8 cellular contexts compared by ENCODE assay signal in genomic region chr7:22885824-22886255, GRCh38.
DNase-seq lines count a peak whose midpoint lies in the region; ATAC-seq lines count a peak whose summit lies in the region.

No MANE protein-coding gene starts in this region.

- peak; percentile 97 for DNase-seq in NCI-H69 (lab: John Stamatoyannopoulos, UW)
- DNase-seq in activated T-cell treated with anti-CD3 and anti-CD28 coated beads, Interleukin-2, amount 50 U/mL, for 24 hours, result no peak
- peak; percentile 33 to 40 for DNase-seq in stimulated activated CD4-positive, alpha-beta T cell treated with anti-CD3 and anti-CD28 coated beads, Interleukin-1b, Interleukin-23, amount 100 ng/mL, for 4 hours (ENCODE audit: low read depth in 2 of 2)
- no peak for DNase-seq in NCI-H446 treated with DMSO at 0.1 percent for 48 hours (lab: John Stamatoyannopoulos, UW)
- no peak for DNase-seq in UCSD-AML1 (lab: John Stamatoyannopoulos, UW; ENCODE audit: unreplicated experiment)
- no peak for DNase-seq in inferior parietal cortex (ENCODE audit: extremely low spot score)

- H3K4me3 Mint-ChIP-seq in activated T-cell treated with anti-CD3 and anti-CD28 coated beads, Interleukin-2, amount 50 U/mL, for 24 hours, result peak overlapping the region; percentile 70

- H3K27ac Mint-ChIP-seq in activated T-cell treated with anti-CD3 and anti-CD28 coated beads, Interleukin-2, amount 50 U/mL, for 24 hours, result peak overlapping the region; percentile 98

- ATAC-seq in GM18868 (IDR thresholded peaks at IDR 0.05; ENCODE audit: unreplicated experiment) (peak; percentile 92), HG02852 (IDR thresholded peaks at IDR 0.05; ENCODE audit: unreplicated experiment) (peak; percentile 92)

- no peaks in the 10 kb centered on the region for H3K36me3 Mint-ChIP-seq in activated T-cell treated with anti-CD3 and anti-CD28 coated beads, Interleukin-2, amount 50 U/mL, for 24 hours (ENCODE audit: low read depth)

- peaks cover 45% of the 10 kb centered on the region for H3K4me1 Mint-ChIP-seq in activated T-cell treated with anti-CD3 and anti-CD28 coated beads, Interleukin-2, amount 50 U/mL, for 24 hours (ENCODE audit: low read depth)

- no peaks in the 10 kb centered on the region for H3K27me3 Mint-ChIP-seq in activated T-cell treated with anti-CD3 and anti-CD28 coated beads, Interleukin-2, amount 50 U/mL, for 24 hours

- peaks cover 4% of the 10 kb centered on the region for H3K9me3 Mint-ChIP-seq in activated T-cell treated with anti-CD3 and anti-CD28 coated beads, Interleukin-2, amount 50 U/mL, for 24 hours

Comparison
In these comparisons a context has a peak if more than half of its experiments do, and no peak if none do; other contexts are left out.
1. DNase-seq: peak in NCI-H69 (single experiment) and stimulated activated CD4-positive, alpha-beta T cell treated with anti-CD3 and anti-CD28 coated beads, Interleukin-1b, Interleukin-23, amount 100 ng/mL, for 4 hours (2 of 2); none in activated T-cell treated with anti-CD3 and anti-CD28 coated beads, Interleukin-2, amount 50 U/mL, for 24 hours (single experiment), NCI-H446 treated with DMSO at 0.1 percent for 48 hours (single experiment), UCSD-AML1 (single experiment) and inferior parietal cortex (single experiment).